11 cellular contexts compared by ENCODE assay signal in genomic region chr3:36989000-36989399, GRCh38. TPM values are rescaled to one million over a fixed set of nuclear protein-coding genes. Genes with fewer than 3 reads are reported as not detected.
DNase-seq lines count a peak whose midpoint lies in the region; ATAC-seq and TF ChIP-seq lines count a peak whose summit lies in the region.
"Had no signal": no experiment of that assay in that cellular context is flagged by ENCODE, and none has a peak within 500 bp of the region (broad histone marks: within the 10 kb centered on the region; RNA-seq: fewer than 3 reads in every experiment).

No MANE protein-coding gene starts in this region.

- POLR2A ChIA-PET in CD4-positive, alpha-beta T cell (lab: Charles Lee): interaction anchor here (1.3 kb wide), 1 partner anchor 44 kb away, joined by 3 read pairs; the partner anchor contains the start of gene TRANK1
- POLR2A ChIA-PET in HEK293T (lab: Yijun Ruan, JAX): no interaction called here

- H3K27ac ChIP-seq in CD4-positive, alpha-beta T cell (ENCODE audit: low read depth, low read length): no peak overlapping the region
- H3K27ac ChIP-seq in HUES64 (ENCODE audit: low read depth, low read length) (no peak overlapping the region), coronary artery (no peak overlapping the region), neural progenitor cell (no peak overlapping the region)

- peaks cover 60% of the 10 kb centered on the region for H3K36me3 Mint-ChIP-seq in CD4-positive, alpha-beta T cell (ENCODE audit: low read depth)
- peaks cover 22% of the 10 kb centered on the region for H3K36me3 Mint-ChIP-seq in neural progenitor cell

- no peak overlapping the region for H3K9ac ChIP-seq in HUES64 (ENCODE audit: low read depth, low read length)
- H3K9ac ChIP-seq in neural progenitor cell: no peak overlapping the region

- peaks cover 13% of the 10 kb centered on the region for H3F3A ChIP-seq in neural progenitor cell (ENCODE audit: low read depth)

- H2AFZ ChIP-seq in neural progenitor cell (replicated peaks): no peak overlapping the region

- no peak for TF ChIP-seq CTCF in CD4-positive, alpha-beta T cell (IDR thresholded peaks at IDR 0.05)
- TF ChIP-seq CTCF in coronary artery (IDR thresholded peaks at IDR 0.05): no peak
- no peak for TF ChIP-seq CTCF in neural progenitor cell (IDR thresholded peaks at IDR 0.05)
- TF ChIP-seq CTCF in mucosa of descending colon (IDR thresholded peaks at IDR 0.05): no peak

- peaks cover 41% of the 10 kb centered on the region for H4K20me1 ChIP-seq in neural progenitor cell (ENCODE audit: low read depth)

- no peaks in the 10 kb centered on the region for H3K27me3 Mint-ChIP-seq in CD4-positive, alpha-beta T cell
- peaks cover 2% of the 10 kb centered on the region for H3K27me3 Mint-ChIP-seq in neural progenitor cell (ENCODE audit: insufficient read depth, low read depth)

- no peaks in the 10 kb centered on the region for H3K9me3 Mint-ChIP-seq in CD4-positive, alpha-beta T cell
- H3K9me3 Mint-ChIP-seq in neural progenitor cell: no peaks in the 10 kb centered on the region

- peaks cover 35% of the 10 kb centered on the region for H3K4me1 Mint-ChIP-seq in CD4-positive, alpha-beta T cell (ENCODE audit: low read depth)
- H3K4me1 Mint-ChIP-seq in neural progenitor cell: peaks cover 36% of the 10 kb centered on the region

- intact Hi-C loops in CD4-positive, alpha-beta T cell (cut with DNase I, micrococcal nuclease): no loop called here
- intact Hi-C loops in mucosa of descending colon (cut with DNase I, micrococcal nuclease): no loop called here

- no peaks in the 10 kb centered on the region for H3K27me3 ChIP-seq in CD4-positive, alpha-beta T cell (ENCODE audit: control insufficient read depth, insufficient read depth, low read length)
- H3K27me3 ChIP-seq in HUES64 (ENCODE audit: insufficient read depth, low read length) (no peaks in the 10 kb centered on the region), neural progenitor cell (no peaks in the 10 kb centered on the region)

- H3K4me1 ChIP-seq in HUES64 (ENCODE audit: insufficient read depth, low read length) (peaks cover 31% of the 10 kb centered on the region), neural progenitor cell (peaks cover 30% of the 10 kb centered on the region), mucosa of descending colon (ENCODE audit: low read depth) (peaks cover 24% of the 10 kb centered on the region)

- 100% methylated on average over 1 of the region's 3 CpGs for whole genome bisulfite sequencing in HUES64

- peak overlapping the region; percentile 87 for H3K4me2 ChIP-seq in neural progenitor cell

- H3K27ac Mint-ChIP-seq in CD4-positive, alpha-beta T cell: no peak overlapping the region
- no peak overlapping the region for H3K27ac Mint-ChIP-seq in neural progenitor cell

- ATAC-seq in CD4-positive, alpha-beta T cell (ENCODE audit: poor library complexity): no peak
- ATAC-seq in HG02610 (IDR thresholded peaks at IDR 0.05; ENCODE audit: unreplicated experiment) (no peak), GM21723 (IDR thresholded peaks at IDR 0.05; ENCODE audit: unreplicated experiment) (no peak), mucosa of descending colon (no peak)

- 0 out of 2 replicates have a peak overlapping the region, but pooled peaks have one; percentile 70 for H3K4me3 ChIP-seq in HUES64 (ENCODE audit: low read length)
- peak overlapping the region; percentile 84 for H3K4me3 ChIP-seq in coronary artery
- peak overlapping the region; percentile 66 for H3K4me3 ChIP-seq in neural progenitor cell
- H3K4me3 ChIP-seq in mucosa of descending colon: no peak overlapping the region

- CTCF ChIA-PET in CD4-positive, alpha-beta T cell (lab: Charles Lee): interaction anchor here (1.0 to 1.8 kb wide), 2 partner anchors 30 to 81 kb away, joined by 3 to 8 read pairs; no protein-coding TSS in a partner anchor
- CTCF ChIA-PET in HEK293T (lab: Yijun Ruan, JAX): interaction anchor here (0.7 kb wide), 1 partner anchor 31 kb away, joined by 3 read pairs; no protein-coding TSS in a partner anchor

- H3K9me3 ChIP-seq in CD4-positive, alpha-beta T cell (ENCODE audit: control insufficient read depth, low read length): no peaks in the 10 kb centered on the region
- H3K9me3 ChIP-seq in HUES64 (ENCODE audit: insufficient read depth, low read depth, low read length) (no peaks in the 10 kb centered on the region), neural progenitor cell (ENCODE audit: low read depth) (no peaks in the 10 kb centered on the region), mucosa of descending colon (no peaks in the 10 kb centered on the region)

- H3K4me3 Mint-ChIP-seq in CD4-positive, alpha-beta T cell: peak overlapping the region; percentile 50
- H3K4me3 Mint-ChIP-seq in neural progenitor cell: peak overlapping the region; percentile 24

- peaks cover 73% of the 10 kb centered on the region for H3K36me3 ChIP-seq in HUES64 (ENCODE audit: insufficient read depth, low read length)
- peaks cover 9% of the 10 kb centered on the region for H3K36me3 ChIP-seq in neural progenitor cell
- peaks cover 11% of the 10 kb centered on the region for H3K36me3 ChIP-seq in mucosa of descending colon (ENCODE audit: low read depth)

- no peak for DNase-seq in CD4-positive, alpha-beta T cell
- DNase-seq in coronary artery (ENCODE audit: low spot score) (no peak), neural progenitor cell (ENCODE audit: low spot score) (no peak), HEK293T (ENCODE audit: extremely low spot score) (no peak), mucosa of descending colon (no peak)
- DNase-seq: amniotic stem cell, NCI-H1417, OCI-M1 had no signal

- H3K79me2 ChIP-seq in neural progenitor cell (ENCODE audit: low read depth): peaks cover 56% of the 10 kb centered on the region

TF ChIP-seq in HEK293T, 16 proteins besides CTCF, POLR2A, EP300 and RAD21:
- TF ChIP-seq ZNF384 (IDR thresholded peaks at IDR 0.05) (no peak), SP1 (IDR thresholded peaks at IDR 0.05) (no peak), ARNT (IDR thresholded peaks at IDR 0.05) (no peak), L3MBTL2 (conservative IDR thresholded peaks at IDR 0.05) (no peak), FOXA1 (IDR thresholded peaks at IDR 0.05) (no peak), CTBP1 (IDR thresholded peaks at IDR 0.05; ENCODE audit: borderline replicate concordance) (no peak), SUZ12 (IDR thresholded peaks at IDR 0.05) (no peak), FOXK2 (IDR thresholded peaks at IDR 0.05) (no peak), FOXM1 (IDR thresholded peaks at IDR 0.05; ENCODE audit: borderline replicate concordance) (no peak), NFRKB (IDR thresholded peaks at IDR 0.05) (no peak)

RNA-seq across cellular contexts. Expression of gene EPM2AIP1, which starts 3.9 kb away (rescaled TPM):
- total RNA-seq in CD4-positive, alpha-beta T cell: 10 to 100 TPM; 27.7 to 29.5 TPM
- polyA plus RNA-seq in HUES64 (2013, experiment 1 of 2): 7.5 TPM
- polyA plus RNA-seq in HUES64 (2013, experiment 2 of 2): 6.9 TPM
- total RNA-seq in neural progenitor cell (ENCODE audit: low replicate concordance) (27.4 and 51.4 TPM in 2 replicates), mucosa of descending colon (10 to 100 TPM in 2 of 3 donors, 1 to 10 TPM in 1; 9.9 to 21.2 (median 13.6) TPM)

RNA-seq across cellular contexts. Expression of gene MLH1, which starts 4.3 kb away (rescaled TPM):
- total RNA-seq in CD4-positive, alpha-beta T cell: 10 to 100 TPM; 18.9 to 23.8 TPM
- 51.6 TPM for polyA plus RNA-seq in HUES64 (2013, experiment 1 of 2)
- 53.3 TPM for polyA plus RNA-seq in HUES64 (2013, experiment 2 of 2)
- total RNA-seq in neural progenitor cell (ENCODE audit: low replicate concordance) (68.3 and 71.1 TPM in 2 replicates), mucosa of descending colon (10 to 100 TPM; 15.4 to 25.9 (median 23.7) TPM)

RNA-seq across cellular contexts. Expression of gene TRANK1, which starts 44.1 kb away (rescaled TPM):
- total RNA-seq in CD4-positive, alpha-beta T cell: 10 to 100 TPM; 39.2 to 44.8 TPM
- 2.8 TPM for polyA plus RNA-seq in HUES64 (2013, experiment 1 of 2)
- 5.7 TPM for polyA plus RNA-seq in HUES64 (2013, experiment 2 of 2)
- total RNA-seq in neural progenitor cell (ENCODE audit: low replicate concordance): 10.5 and 12.1 TPM in 2 replicates
- total RNA-seq in mucosa of descending colon: 100 to 1,000 TPM in 1 of 3 donors, 10 to 100 TPM in 2; 78.6 to 163 (median 97.3) TPM
